1 cellular context compared by ENCODE assay signal in the genomic region with DNA sequence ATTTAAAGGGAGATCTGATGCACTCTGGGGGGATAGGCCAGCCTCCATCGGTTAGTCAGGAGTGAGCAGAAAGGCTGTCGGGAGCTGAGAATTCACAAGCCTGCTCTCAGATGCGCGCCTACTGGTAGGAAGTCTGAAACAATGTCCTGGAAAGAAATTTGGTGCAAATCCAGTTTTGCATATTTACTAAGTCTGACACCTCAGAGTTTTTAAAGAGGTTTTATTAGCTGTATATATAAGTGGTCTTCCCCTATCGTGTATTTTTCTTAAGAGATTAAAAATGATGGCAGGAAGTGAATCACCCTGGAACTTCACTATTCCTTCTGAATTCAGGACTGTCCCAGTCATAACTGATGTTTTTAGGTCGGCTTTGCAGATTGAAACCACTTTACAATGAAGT.
TF ChIP-seq lines count a peak whose summit lies in the region.

No MANE protein-coding gene starts in this region.

TF ChIP-seq in GM23338, 12 proteins besides CTCF, POLR2A, EP300 and RAD21 (continued from another document):
- TF ChIP-seq, protein P1, sequence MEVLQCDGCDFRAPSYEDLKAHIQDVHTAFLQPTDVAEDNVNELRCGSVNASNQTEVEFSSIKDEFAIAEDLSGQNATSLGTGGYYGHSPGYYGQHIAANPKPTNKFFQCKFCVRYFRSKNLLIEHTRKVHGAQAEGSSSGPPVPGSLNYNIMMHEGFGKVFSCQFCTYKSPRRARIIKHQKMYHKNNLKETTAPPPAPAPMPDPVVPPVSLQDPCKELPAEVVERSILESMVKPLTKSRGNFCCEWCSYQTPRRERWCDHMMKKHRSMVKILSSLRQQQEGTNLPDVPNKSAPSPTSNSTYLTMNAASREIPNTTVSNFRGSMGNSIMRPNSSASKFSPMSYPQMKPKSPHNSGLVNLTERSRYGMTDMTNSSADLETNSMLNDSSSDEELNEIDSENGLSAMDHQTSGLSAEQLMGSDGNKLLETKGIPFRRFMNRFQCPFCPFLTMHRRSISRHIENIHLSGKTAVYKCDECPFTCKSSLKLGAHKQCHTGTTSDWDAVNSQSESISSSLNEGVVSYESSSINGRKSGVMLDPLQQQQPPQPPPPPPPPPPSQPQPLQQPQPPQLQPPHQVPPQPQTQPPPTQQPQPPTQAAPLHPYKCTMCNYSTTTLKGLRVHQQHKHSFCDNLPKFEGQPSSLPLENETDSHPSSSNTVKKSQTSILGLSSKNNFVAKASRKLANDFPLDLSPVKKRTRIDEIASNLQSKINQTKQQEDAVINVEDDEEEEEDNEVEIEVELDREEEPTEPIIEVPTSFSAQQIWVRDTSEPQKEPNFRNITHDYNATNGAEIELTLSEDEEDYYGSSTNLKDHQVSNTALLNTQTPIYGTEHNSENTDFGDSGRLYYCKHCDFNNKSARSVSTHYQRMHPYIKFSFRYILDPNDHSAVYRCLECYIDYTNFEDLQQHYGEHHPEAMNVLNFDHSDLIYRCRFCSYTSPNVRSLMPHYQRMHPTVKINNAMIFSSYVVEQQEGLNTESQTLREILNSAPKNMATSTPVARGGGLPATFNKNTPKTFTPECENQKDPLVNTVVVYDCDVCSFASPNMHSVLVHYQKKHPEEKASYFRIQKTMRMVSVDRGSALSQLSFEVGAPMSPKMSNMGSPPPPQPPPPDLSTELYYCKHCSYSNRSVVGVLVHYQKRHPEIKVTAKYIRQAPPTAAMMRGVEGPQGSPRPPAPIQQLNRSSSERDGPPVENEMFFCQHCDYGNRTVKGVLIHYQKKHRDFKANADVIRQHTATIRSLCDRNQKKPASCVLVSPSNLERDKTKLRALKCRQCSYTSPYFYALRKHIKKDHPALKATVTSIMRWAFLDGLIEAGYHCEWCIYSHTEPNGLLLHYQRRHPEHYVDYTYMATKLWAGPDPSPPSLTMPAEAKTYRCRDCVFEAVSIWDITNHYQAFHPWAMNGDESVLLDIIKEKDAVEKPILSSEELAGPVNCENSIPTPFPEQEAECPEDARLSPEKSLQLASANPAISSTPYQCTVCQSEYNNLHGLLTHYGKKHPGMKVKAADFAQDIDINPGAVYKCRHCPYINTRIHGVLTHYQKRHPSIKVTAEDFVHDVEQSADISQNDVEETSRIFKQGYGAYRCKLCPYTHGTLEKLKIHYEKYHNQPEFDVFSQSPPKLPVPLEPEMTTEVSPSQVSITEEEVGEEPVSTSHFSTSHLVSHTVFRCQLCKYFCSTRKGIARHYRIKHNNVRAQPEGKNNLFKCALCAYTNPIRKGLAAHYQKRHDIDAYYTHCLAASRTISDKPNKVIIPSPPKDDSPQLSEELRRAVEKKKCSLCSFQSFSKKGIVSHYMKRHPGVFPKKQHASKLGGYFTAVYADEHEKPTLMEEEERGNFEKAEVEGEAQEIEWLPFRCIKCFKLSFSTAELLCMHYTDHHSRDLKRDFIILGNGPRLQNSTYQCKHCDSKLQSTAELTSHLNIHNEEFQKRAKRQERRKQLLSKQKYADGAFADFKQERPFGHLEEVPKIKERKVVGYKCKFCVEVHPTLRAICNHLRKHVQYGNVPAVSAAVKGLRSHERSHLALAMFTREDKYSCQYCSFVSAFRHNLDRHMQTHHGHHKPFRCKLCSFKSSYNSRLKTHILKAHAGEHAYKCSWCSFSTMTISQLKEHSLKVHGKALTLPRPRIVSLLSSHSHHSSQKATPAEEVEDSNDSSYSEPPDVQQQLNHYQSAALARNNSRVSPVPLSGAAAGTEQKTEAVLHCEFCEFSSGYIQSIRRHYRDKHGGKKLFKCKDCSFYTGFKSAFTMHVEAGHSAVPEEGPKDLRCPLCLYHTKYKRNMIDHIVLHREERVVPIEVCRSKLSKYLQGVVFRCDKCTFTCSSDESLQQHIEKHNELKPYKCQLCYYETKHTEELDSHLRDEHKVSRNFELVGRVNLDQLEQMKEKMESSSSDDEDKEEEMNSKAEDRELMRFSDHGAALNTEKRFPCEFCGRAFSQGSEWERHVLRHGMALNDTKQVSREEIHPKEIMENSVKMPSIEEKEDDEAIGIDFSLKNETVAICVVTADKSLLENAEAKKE (CRISPR knock-in tag; IDR thresholded peaks at IDR 0.05): no peak
- TF ChIP-seq POLR2AphosphoS5 (IDR thresholded peaks at IDR 0.05; ENCODE audit: low read depth) (no peak), EZH2 (IDR thresholded peaks at IDR 0.05; ENCODE audit: low read depth, unreplicated experiment) (no peak), STAT1 (IDR thresholded peaks at IDR 0.05; ENCODE audit: unreplicated experiment) (no peak), ZNF114 (CRISPR knock-in tag; IDR thresholded peaks at IDR 0.05) (no peak), EZH2phosphoT487 (IDR thresholded peaks at IDR 0.05; ENCODE audit: unreplicated experiment) (no peak), ZNF331 (CRISPR knock-in tag; IDR thresholded peaks at IDR 0.05; ENCODE audit: low read depth) (no peak)
- TF ChIP-seq, protein P2, sequence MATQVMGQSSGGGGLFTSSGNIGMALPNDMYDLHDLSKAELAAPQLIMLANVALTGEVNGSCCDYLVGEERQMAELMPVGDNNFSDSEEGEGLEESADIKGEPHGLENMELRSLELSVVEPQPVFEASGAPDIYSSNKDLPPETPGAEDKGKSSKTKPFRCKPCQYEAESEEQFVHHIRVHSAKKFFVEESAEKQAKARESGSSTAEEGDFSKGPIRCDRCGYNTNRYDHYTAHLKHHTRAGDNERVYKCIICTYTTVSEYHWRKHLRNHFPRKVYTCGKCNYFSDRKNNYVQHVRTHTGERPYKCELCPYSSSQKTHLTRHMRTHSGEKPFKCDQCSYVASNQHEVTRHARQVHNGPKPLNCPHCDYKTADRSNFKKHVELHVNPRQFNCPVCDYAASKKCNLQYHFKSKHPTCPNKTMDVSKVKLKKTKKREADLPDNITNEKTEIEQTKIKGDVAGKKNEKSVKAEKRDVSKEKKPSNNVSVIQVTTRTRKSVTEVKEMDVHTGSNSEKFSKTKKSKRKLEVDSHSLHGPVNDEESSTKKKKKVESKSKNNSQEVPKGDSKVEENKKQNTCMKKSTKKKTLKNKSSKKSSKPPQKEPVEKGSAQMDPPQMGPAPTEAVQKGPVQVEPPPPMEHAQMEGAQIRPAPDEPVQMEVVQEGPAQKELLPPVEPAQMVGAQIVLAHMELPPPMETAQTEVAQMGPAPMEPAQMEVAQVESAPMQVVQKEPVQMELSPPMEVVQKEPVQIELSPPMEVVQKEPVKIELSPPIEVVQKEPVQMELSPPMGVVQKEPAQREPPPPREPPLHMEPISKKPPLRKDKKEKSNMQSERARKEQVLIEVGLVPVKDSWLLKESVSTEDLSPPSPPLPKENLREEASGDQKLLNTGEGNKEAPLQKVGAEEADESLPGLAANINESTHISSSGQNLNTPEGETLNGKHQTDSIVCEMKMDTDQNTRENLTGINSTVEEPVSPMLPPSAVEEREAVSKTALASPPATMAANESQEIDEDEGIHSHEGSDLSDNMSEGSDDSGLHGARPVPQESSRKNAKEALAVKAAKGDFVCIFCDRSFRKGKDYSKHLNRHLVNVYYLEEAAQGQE (IDR thresholded peaks at IDR 0.05; ENCODE audit: unreplicated experiment): no peak
- TF ChIP-seq, protein P3, sequence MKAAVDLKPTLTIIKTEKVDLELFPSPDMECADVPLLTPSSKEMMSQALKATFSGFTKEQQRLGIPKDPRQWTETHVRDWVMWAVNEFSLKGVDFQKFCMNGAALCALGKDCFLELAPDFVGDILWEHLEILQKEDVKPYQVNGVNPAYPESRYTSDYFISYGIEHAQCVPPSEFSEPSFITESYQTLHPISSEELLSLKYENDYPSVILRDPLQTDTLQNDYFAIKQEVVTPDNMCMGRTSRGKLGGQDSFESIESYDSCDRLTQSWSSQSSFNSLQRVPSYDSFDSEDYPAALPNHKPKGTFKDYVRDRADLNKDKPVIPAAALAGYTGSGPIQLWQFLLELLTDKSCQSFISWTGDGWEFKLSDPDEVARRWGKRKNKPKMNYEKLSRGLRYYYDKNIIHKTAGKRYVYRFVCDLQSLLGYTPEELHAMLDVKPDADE (IDR thresholded peaks at IDR 0.05): no peak
